8 cellular contexts compared by ENCODE assay signal in the genomic region with DNA sequence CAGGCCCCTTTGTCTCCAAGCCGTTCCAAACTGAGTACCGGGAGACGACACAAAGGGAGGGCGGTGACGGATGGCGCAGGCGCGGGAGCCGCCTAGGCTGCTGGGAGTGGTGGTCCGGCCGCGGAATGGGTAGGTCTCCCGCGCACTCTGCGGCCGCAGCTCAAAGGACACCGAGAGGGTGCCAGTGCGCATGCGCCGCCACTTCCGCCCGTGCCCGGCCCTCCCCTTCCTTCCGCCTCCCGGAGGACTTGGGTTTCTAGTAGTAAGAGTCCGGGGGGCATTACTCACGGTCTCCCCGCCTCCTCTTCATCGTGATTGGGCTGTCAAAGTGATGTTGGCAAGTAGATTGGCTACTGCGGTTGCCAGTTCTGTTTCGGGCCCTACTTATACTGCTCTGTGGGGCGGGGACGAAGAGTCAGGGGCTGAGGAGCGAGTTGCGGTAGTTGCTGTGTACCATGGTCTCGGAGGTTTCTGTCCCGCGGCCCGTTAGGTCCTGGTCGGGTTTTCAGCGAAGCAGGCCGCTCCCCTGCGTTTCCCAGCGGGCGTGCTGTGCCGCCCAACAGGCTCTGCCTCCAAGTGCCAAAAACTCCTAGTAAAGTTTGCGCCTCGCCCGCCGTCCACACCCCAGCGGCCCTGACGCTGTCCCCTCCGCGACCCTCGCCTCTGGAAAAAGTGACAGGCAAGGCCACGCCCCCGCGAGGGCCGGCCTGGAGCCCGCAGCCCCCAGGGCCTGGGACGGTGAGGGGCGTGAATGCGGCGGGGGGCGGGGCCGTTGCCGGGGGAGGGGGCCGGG.
A peak's percentile ranks its signal among the peaks of the same experiment; 100 is the strongest.
DNase-seq lines count a peak whose midpoint lies in the region; FAIRE-seq and TF ChIP-seq lines count a peak whose summit lies in the region.

No MANE protein-coding gene starts in this region.

- peak overlapping the region; percentile 98 for H3K27ac ChIP-seq in MM.1S (ENCODE audit: low read length)

- no peaks in the 10 kb centered on the region for H3K36me3 Mint-ChIP-seq in nephron progenitor cell (ENCODE audit: low read depth)
- H3K36me3 Mint-ChIP-seq in stimulated activated naive CD8-positive, alpha-beta T cell treated with anti-CD3 and anti-CD28 coated beads, Interleukin-15, Interleukin-2, amounts not matched to agents 100 ng/mL and 50 ng/mL, for 24 hours (ENCODE audit: low read depth): peaks cover 4% of the 10 kb centered on the region

- peak overlapping the region; percentile 97 for H3K4me3 Mint-ChIP-seq in nephron progenitor cell
- peak overlapping the region; percentile 94 for H3K4me3 Mint-ChIP-seq in stimulated activated naive CD8-positive, alpha-beta T cell treated with anti-CD3 and anti-CD28 coated beads, Interleukin-15, Interleukin-2, amounts not matched to agents 100 ng/mL and 50 ng/mL, for 24 hours

- no peaks in the 10 kb centered on the region for H3K27me3 ChIP-seq in MM.1S (replicated peaks; ENCODE audit: insufficient read depth, low read length)

- H2AFZ ChIP-seq in MM.1S (ENCODE audit: low read length): peak overlapping the region; percentile 70

- H3K9me3 Mint-ChIP-seq in nephron progenitor cell: peaks cover 10% of the 10 kb centered on the region
- H3K9me3 Mint-ChIP-seq in stimulated activated naive CD8-positive, alpha-beta T cell treated with anti-CD3 and anti-CD28 coated beads, Interleukin-15, Interleukin-2, amounts not matched to agents 100 ng/mL and 50 ng/mL, for 24 hours: no peaks in the 10 kb centered on the region

- no peaks in the 10 kb centered on the region for H3K27me3 Mint-ChIP-seq in nephron progenitor cell (ENCODE audit: low read depth, poor library complexity)
- no peaks in the 10 kb centered on the region for H3K27me3 Mint-ChIP-seq in stimulated activated naive CD8-positive, alpha-beta T cell treated with anti-CD3 and anti-CD28 coated beads, Interleukin-15, Interleukin-2, amounts not matched to agents 100 ng/mL and 50 ng/mL, for 24 hours

- peaks cover 8% of the 10 kb centered on the region for H3K4me1 ChIP-seq in MM.1S (ENCODE audit: low read length)

- peak overlapping the region; percentile 95 for H3K9ac ChIP-seq in MM.1S (ENCODE audit: low read length)

- FAIRE-seq in G401.6 (lab: Jason Lieb, UNC): peak; percentile 97

- peak overlapping the region; percentile 99 for H3K27ac Mint-ChIP-seq in nephron progenitor cell
- H3K27ac Mint-ChIP-seq in stimulated activated naive CD8-positive, alpha-beta T cell treated with anti-CD3 and anti-CD28 coated beads, Interleukin-15, Interleukin-2, amounts not matched to agents 100 ng/mL and 50 ng/mL, for 24 hours: peak overlapping the region; percentile 97

- H3K9me3 ChIP-seq in MM.1S (replicated peaks; ENCODE audit: insufficient read depth, low read length): no peaks in the 10 kb centered on the region

- peak; percentile 98 for DNase-seq in HCEC 1CT
- DNase-seq in MM.1S: peak; percentile 99
- peak; percentile 100 for DNase-seq in SHP77 treated with DMSO at 0.1 percent for 48 hours (lab: John Stamatoyannopoulos, UW)
- peak; percentile 99 for DNase-seq in activated gamma-delta T cell treated with Interleukin-2 at 50 U/mL for 16 hours
- peak; percentile 100 for DNase-seq in fibroblast of the conjunctiva (ENCODE audit: low read depth)
- peak; percentile 99 for DNase-seq in nephron progenitor cell

- H3K4me1 Mint-ChIP-seq in nephron progenitor cell: peaks cover 31% of the 10 kb centered on the region
- peaks cover 25% of the 10 kb centered on the region for H3K4me1 Mint-ChIP-seq in stimulated activated naive CD8-positive, alpha-beta T cell treated with anti-CD3 and anti-CD28 coated beads, Interleukin-15, Interleukin-2, amounts not matched to agents 100 ng/mL and 50 ng/mL, for 24 hours (ENCODE audit: low read depth)

- H3K9me2 ChIP-seq in MM.1S (replicated peaks; ENCODE audit: insufficient read depth, low read length): no peaks in the 10 kb centered on the region

- H3F3A ChIP-seq in MM.1S (ENCODE audit: insufficient read depth, low read length): peaks cover 14% of the 10 kb centered on the region

- TF ChIP-seq CTCF in MM.1S (IDR thresholded peaks at IDR 0.05; ENCODE audit: low read length) (no peak), nephron progenitor cell (IDR thresholded peaks at IDR 0.05) (no peak)

- H4K20me1 ChIP-seq in MM.1S (ENCODE audit: insufficient read depth, low read length): 0 out of 2 replicates have a peak, but pooled peaks cover 2% of the 10 kb centered on the region

- H3K4me2 ChIP-seq in MM.1S (ENCODE audit: low read depth, low read length): peak overlapping the region; percentile 99

- H3K4me3 ChIP-seq in MM.1S (ENCODE audit: low read length): peak overlapping the region; percentile 92

- no peaks in the 10 kb centered on the region for H3K36me3 ChIP-seq in MM.1S (replicated peaks; ENCODE audit: insufficient read depth, low read length)

- H3K79me2 ChIP-seq in MM.1S (ENCODE audit: low read length): peaks cover 36% of the 10 kb centered on the region

Comparison
In these comparisons a context has a peak if more than half of its experiments do, and no peak if none do; other contexts are left out.
1. Peak in every context shown above with its lines: DNase-seq, H3K4me3 ChIP-seq and H3K27ac ChIP-seq.